In the genomic region with DNA sequence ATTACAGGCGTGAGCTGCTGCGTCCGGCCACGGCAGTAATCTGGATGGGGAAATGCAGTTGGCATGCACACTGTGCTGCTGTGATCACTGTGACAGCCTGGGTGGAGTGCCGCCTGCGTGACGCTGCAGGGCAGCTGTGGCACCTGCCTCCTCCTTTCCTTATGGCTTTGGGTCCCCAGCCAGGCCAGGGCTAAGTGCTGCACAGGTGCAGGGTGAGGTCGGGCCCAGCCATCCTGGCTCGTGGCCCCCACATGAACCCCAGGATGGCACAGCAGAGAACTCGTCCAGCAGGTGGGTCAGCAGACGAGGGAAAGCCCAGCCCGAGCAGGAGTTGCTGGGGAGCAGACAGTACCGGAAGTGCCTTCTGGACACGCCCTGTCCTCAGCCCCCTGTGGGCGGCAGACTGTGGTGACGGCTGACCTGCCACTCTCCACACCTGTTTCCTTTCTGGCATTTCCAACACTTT, we compare ENCODE assay signal across 9 cellular contexts. TPM values are rescaled to one million over a fixed set of nuclear protein-coding genes. Genes with fewer than 3 reads are reported as not detected.
A peak's percentile ranks its signal among the peaks of the same experiment; 100 is the strongest.
DNase-seq lines count a peak whose midpoint lies in the region; ATAC-seq and TF ChIP-seq lines count a peak whose summit lies in the region.
"Had no signal": no experiment of that assay in that cellular context is flagged by ENCODE, and none has a peak within 500 bp of the region (broad histone marks: within the 10 kb centered on the region; RNA-seq: fewer than 3 reads in every experiment).

No MANE protein-coding gene starts in this region.

- no peak for DNase-seq in activated naive CD4-positive, alpha-beta T cell treated with anti-CD3 and anti-CD28 coated beads, Interleukin-2, amount 10 ng/mL, durations not matched to agents 7 days and 5 days
- no peak for DNase-seq in activated naive CD4-positive, alpha-beta T cell treated with anti-CD3 and anti-CD28 coated beads, Interleukin-2, amount 50 U/mL, for 72 hours (ENCODE audit: low spot score in 2 of 2)
- peak; percentile 85 for DNase-seq in coronary artery (ENCODE audit: low spot score)
- DNase-seq in mesothelial cell of epicardium (ENCODE audit: low spot score in 2 of 2, unreplicated experiment in 2 of 2), result no peak
- no peak for DNase-seq in posterior vena cava (ENCODE audit: low spot score)
- no peak for DNase-seq in nucleus accumbens (lab: John Stamatoyannopoulos, UW)
- no peak for DNase-seq in stimulated activated CD4-positive, alpha-beta T cell treated with anti-CD3 and anti-CD28 coated beads, Interleukin-2, amount 100 ng/mL, for 48 hours

- no peak for ATAC-seq in activated naive CD4-positive, alpha-beta T cell treated with anti-CD3 and anti-CD28 coated beads, Interleukin-2, amount 50 U/mL, for 72 hours
- ATAC-seq in HG03565 (IDR thresholded peaks at IDR 0.05; ENCODE audit: unreplicated experiment), result no peak

- no peaks in the 10 kb centered on the region for H3K9me3 Mint-ChIP-seq in activated naive CD4-positive, alpha-beta T cell treated with anti-CD3 and anti-CD28 coated beads, Interleukin-2, amount 10 ng/mL, durations not matched to agents 7 days and 5 days
- no peaks in the 10 kb centered on the region for H3K9me3 Mint-ChIP-seq in activated naive CD4-positive, alpha-beta T cell treated with anti-CD3 and anti-CD28 coated beads, Interleukin-2, amount 50 U/mL, for 72 hours
- no peaks in the 10 kb centered on the region for H3K9me3 Mint-ChIP-seq in mesothelial cell of epicardium

- peaks cover 4% of the 10 kb centered on the region for H3K4me1 Mint-ChIP-seq in activated naive CD4-positive, alpha-beta T cell treated with anti-CD3 and anti-CD28 coated beads, Interleukin-2, amount 10 ng/mL, durations not matched to agents 7 days and 5 days
- H3K4me1 Mint-ChIP-seq in mesothelial cell of epicardium, result peaks cover 23% of the 10 kb centered on the region

- H3K27me3 Mint-ChIP-seq in activated naive CD4-positive, alpha-beta T cell treated with anti-CD3 and anti-CD28 coated beads, Interleukin-2, amount 10 ng/mL, durations not matched to agents 7 days and 5 days, result no peaks in the 10 kb centered on the region
- no peaks in the 10 kb centered on the region for H3K27me3 Mint-ChIP-seq in mesothelial cell of epicardium (ENCODE audit: low read depth)

- peaks cover 2% of the 10 kb centered on the region for H3K36me3 Mint-ChIP-seq in activated naive CD4-positive, alpha-beta T cell treated with anti-CD3 and anti-CD28 coated beads, Interleukin-2, amount 10 ng/mL, durations not matched to agents 7 days and 5 days
- peaks cover 0 to 5% of the 10 kb centered on the region in 2 donors for H3K36me3 Mint-ChIP-seq in activated naive CD4-positive, alpha-beta T cell treated with anti-CD3 and anti-CD28 coated beads, Interleukin-2, amount 50 U/mL, for 72 hours
- peaks cover 7% of the 10 kb centered on the region for H3K36me3 Mint-ChIP-seq in mesothelial cell of epicardium

- CTCF ChIA-PET in activated naive CD4-positive, alpha-beta T cell treated with anti-CD3 and anti-CD28 coated beads, Interleukin-2, amount 10 ng/mL, durations not matched to agents 7 days and 5 days (lab: Charles Lee), result interaction anchor here (1.3 to 3.2 kb wide), 7 partner anchors 17 to 222 kb away, joined by 3 to 29 read pairs (median 11); a partner anchor contains a TSS

- no peak overlapping the region for H3K4me3 ChIP-seq in coronary artery
- H3K4me3 ChIP-seq: SK-N-MC had no signal

- H3K27ac ChIP-seq in coronary artery, result peak overlapping the region; percentile 94 to 96
- H3K27ac ChIP-seq: SK-N-MC had no signal

- TF ChIP-seq CTCF in coronary artery (IDR thresholded peaks at IDR 0.05), result no peak
- TF ChIP-seq CTCF in mesothelial cell of epicardium (IDR thresholded peaks at IDR 0.05; ENCODE audit: unreplicated experiment), result no peak

- intact Hi-C loops in posterior vena cava (cut with DNase I), result no loop called here

- H3K4me3 Mint-ChIP-seq in activated naive CD4-positive, alpha-beta T cell treated with anti-CD3 and anti-CD28 coated beads, Interleukin-2, amount 10 ng/mL, durations not matched to agents 7 days and 5 days, result no peak overlapping the region
- no peak overlapping the region for H3K4me3 Mint-ChIP-seq in mesothelial cell of epicardium

- peak overlapping the region; percentile 19 for H3K27ac Mint-ChIP-seq in activated naive CD4-positive, alpha-beta T cell treated with anti-CD3 and anti-CD28 coated beads, Interleukin-2, amount 10 ng/mL, durations not matched to agents 7 days and 5 days
- H3K27ac Mint-ChIP-seq in activated naive CD4-positive, alpha-beta T cell treated with anti-CD3 and anti-CD28 coated beads, Interleukin-2, amount 50 U/mL, for 72 hours, result peak overlapping the region in 1 of 2 donors; percentile 65
- H3K27ac Mint-ChIP-seq in mesothelial cell of epicardium, result peak overlapping the region; percentile 82

RNA-seq across cellular contexts. Expression of a gene that starts 17.1 kb away (rescaled TPM):
- 1 to 10 TPM; 6.1 to 7.9 TPM for total RNA-seq in activated naive CD4-positive, alpha-beta T cell treated with anti-CD3 and anti-CD28 coated beads, Interleukin-2, amount 50 U/mL, for 72 hours
- total RNA-seq in mesothelial cell of epicardium (14.3 to 16.5 TPM (median 14.6 TPM) in 3 replicates), posterior vena cava (10 to 100 TPM; 37.1 to 41.8 TPM)

RNA-seq across cellular contexts. Expression of a gene that starts 33.1 kb away (rescaled TPM):
- under 1 TPM in 1 of 2 donors, not detected in 1; 0.07 TPM for total RNA-seq in activated naive CD4-positive, alpha-beta T cell treated with anti-CD3 and anti-CD28 coated beads, Interleukin-2, amount 50 U/mL, for 72 hours
- total RNA-seq in mesothelial cell of epicardium (3.0 to 3.2 TPM (median 3.1 TPM) in 3 replicates), posterior vena cava (1 to 10 TPM; 3.6 to 3.8 TPM)
